In genomic region chr6:160455484-160456213, GRCh38 we compare ENCODE assay signal across 1 cellular context.
TF ChIP-seq lines count a peak whose summit lies in the region.

No MANE protein-coding gene starts in this region.

TF ChIP-seq in HepG2, 621 proteins besides CTCF, POLR2A, EP300 and RAD21 (continued from another document and continues in another):
- TF ChIP-seq RERE (CRISPR knock-in tag; IDR thresholded peaks at IDR 0.05; ENCODE audit: low read depth) (no peak), RBM22 (optimal IDR thresholded peaks at IDR 0.05; ENCODE audit: low read length) (peak; percentile 98), NBN (conservative IDR thresholded peaks at IDR 0.05) (no peak), CHD2 (IDR thresholded peaks at IDR 0.05; ENCODE audit: low read depth, low read length) (no peak), STAT6 (CRISPR knock-in tag; IDR thresholded peaks at IDR 0.05; ENCODE audit: borderline replicate concordance) (no peak; the same call in 1 of the 2 replicates), FUBP1 (CRISPR knock-in tag; IDR thresholded peaks at IDR 0.05; ENCODE audit: borderline replicate concordance) (no peak), ZNF564 (CRISPR knock-in tag; IDR thresholded peaks at IDR 0.05) (no peak), ZNF230 (CRISPR knock-in tag; IDR thresholded peaks at IDR 0.05) (0 out of 2 replicates have a peak, but pooled peaks have one; percentile 52), ZNF574 (CRISPR knock-in tag; IDR thresholded peaks at IDR 0.05) (peak; percentile 63), ZNF598 (CRISPR knock-in tag; IDR thresholded peaks at IDR 0.05; ENCODE audit: borderline replicate concordance) (no peak), ZBTB39 (CRISPR knock-in tag; IDR thresholded peaks at IDR 0.05) (no peak), DZIP1 (CRISPR knock-in tag; IDR thresholded peaks at IDR 0.05) (no peak), MTA3 (CRISPR knock-in tag; IDR thresholded peaks at IDR 0.05) (no peak), NCOR1 (IDR thresholded peaks at IDR 0.05; ENCODE audit: borderline replicate concordance, low read length) (no peak), ZNF513 (CRISPR knock-in tag; conservative IDR thresholded peaks at IDR 0.05) (no peak), ATF7 (IDR thresholded peaks at IDR 0.05) (no peak), ATF7 (CRISPR knock-in tag; IDR thresholded peaks at IDR 0.05) (no peak), PATZ1 (CRISPR knock-in tag; IDR thresholded peaks at IDR 0.05) (peak; percentile 96), AGO1 (IDR thresholded peaks at IDR 0.05; ENCODE audit: low read depth, low read length, poor library complexity, severe bottlenecking) (no peak), THAP7 (CRISPR knock-in tag; IDR thresholded peaks at IDR 0.05) (no peak), ZNF331 (CRISPR knock-in tag; IDR thresholded peaks at IDR 0.05) (peak; percentile 45; the same call in 1 of the 2 replicates), MXD3 (CRISPR knock-in tag; IDR thresholded peaks at IDR 0.05) (no peak), ZFX (CRISPR knock-in tag; IDR thresholded peaks at IDR 0.05; ENCODE audit: low read depth) (no peak), NFRKB (IDR thresholded peaks at IDR 0.05) (no peak), NRL (CRISPR knock-in tag; IDR thresholded peaks at IDR 0.05; ENCODE audit: borderline replicate concordance) (no peak), RFX1 (IDR thresholded peaks at IDR 0.05) (no peak), ZNF580 (CRISPR knock-in tag; IDR thresholded peaks at IDR 0.05; ENCODE audit: borderline replicate concordance, low read depth) (0 out of 2 replicates have a peak, but pooled peaks have one; percentile 64)
